23 cellular contexts compared by ENCODE assay signal in the genomic region with DNA sequence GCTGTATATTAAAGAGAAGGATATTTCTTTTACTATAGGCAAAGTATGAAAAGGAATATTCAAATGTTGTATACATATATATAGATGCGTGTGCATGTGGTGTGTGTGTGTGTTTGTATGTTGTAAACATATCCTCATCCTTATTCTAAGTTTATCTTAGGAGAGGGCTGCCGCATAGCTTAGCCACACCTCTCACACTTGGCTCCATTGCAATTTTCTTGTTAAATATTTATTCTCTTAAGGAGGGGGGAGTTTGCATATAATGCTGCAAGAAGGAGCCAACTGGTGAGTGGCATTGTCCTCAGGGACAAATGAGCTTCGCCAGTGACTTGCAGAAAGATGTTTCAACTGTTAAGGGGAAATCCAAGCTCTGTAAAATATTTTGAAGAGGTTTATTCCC.
"Had no signal": no experiment of that assay in that cellular context is flagged by ENCODE, and none has a peak within 500 bp of the region (broad histone marks: within the 10 kb centered on the region; RNA-seq: fewer than 3 reads in every experiment).

No MANE protein-coding gene starts in this region.

- H3K4me3 ChIP-seq: esophagus muscularis mucosa, mucosa of descending colon, testis, uterus had no signal

- H3K4me1 ChIP-seq: esophagus muscularis mucosa, testis, uterus had no signal

- H3K27me3 ChIP-seq: brain microvascular endothelial cell, esophagus muscularis mucosa, testis, uterus had no signal

- H3K27ac ChIP-seq: brain microvascular endothelial cell, esophagus muscularis mucosa, testis, uterus had no signal

- ATAC-seq: activated CD8-positive, alpha-beta T cell treated with anti-CD3 and anti-CD28 coated beads, Interleukin-2, amount 10 ng/mL, durations not matched to agents 7 days and 5 days; left cardiac atrium; mucosa of descending colon had no signal

- H3K27me3 Mint-ChIP-seq: activated CD4-positive, alpha-beta T cell treated with anti-CD3 and anti-CD28 coated beads, Interleukin-2, amount 10 ng/mL, durations not matched to agents 7 days and 5 days; memory B cell; naive B cell had no signal

- H3K4me3 Mint-ChIP-seq: activated CD4-positive, alpha-beta T cell treated with anti-CD3 and anti-CD28 coated beads, Interleukin-2, amount 10 ng/mL, durations not matched to agents 7 days and 5 days; activated CD8-positive, alpha-beta T cell treated with anti-CD3 and anti-CD28 coated beads, Interleukin-2, amount 10 ng/mL, durations not matched to agents 7 days and 5 days; activated naive CD4-positive, alpha-beta T cell treated with anti-CD3 and anti-CD28 coated beads, Interleukin-2, amount 50 U/mL, for 24 hours; activated T-helper 1 cell treated with anti-CD3 and anti-CD28 coated beads, Interleukin-12 subunit alpha, Interleukin-12 subunit beta, Interleukin-2, Interleukin-4 antibody, amounts not matched to agents 30 ng/mL and 10 ng/mL and 1 ng/mL, durations not matched to agents 14 hours and 24 hours and 36 hours; memory B cell; naive B cell had no signal

- DNase-seq: activated CD4-positive, alpha-beta T cell treated with anti-CD3 and anti-CD28 coated beads, Interleukin-2, amount 10 ng/mL, durations not matched to agents 7 days and 5 days; activated CD4-positive, CD25-positive, alpha-beta regulatory T cell treated with anti-CD3 and anti-CD28 coated beads, Interleukin-2, amount 50 U/mL, for 72 hours; activated CD8-positive, alpha-beta T cell treated with anti-CD3 and anti-CD28 coated beads, Interleukin-2, amount 10 ng/mL, durations not matched to agents 7 days and 5 days; activated gamma-delta T cell; aorta; brain microvascular endothelial cell; caudate nucleus; dermis blood vessel endothelial cell; effector memory CD4-positive, alpha-beta T cell; glutamatergic neuron; hippocampal formation; left cardiac atrium; mucosa of descending colon; naive B cell; stimulated activated CD4-positive, alpha-beta T cell treated with anti-CD3 and anti-CD28 coated beads, Interleukin-4, amount 100 ng/mL, for 1 hour; stimulated activated naive CD4-positive, alpha-beta T cell; testis; trophoblast cell; uterus had no signal

- H3K36me3 ChIP-seq: brain microvascular endothelial cell, esophagus muscularis mucosa, uterus had no signal

- H3K9me3 ChIP-seq: esophagus muscularis mucosa, mucosa of descending colon, testis, uterus had no signal

- H3K27ac Mint-ChIP-seq: activated CD4-positive, alpha-beta T cell treated with anti-CD3 and anti-CD28 coated beads, Interleukin-2, amount 10 ng/mL, durations not matched to agents 7 days and 5 days; activated CD8-positive, alpha-beta T cell treated with anti-CD3 and anti-CD28 coated beads, Interleukin-2, amount 10 ng/mL, durations not matched to agents 7 days and 5 days; activated naive CD4-positive, alpha-beta T cell treated with anti-CD3 and anti-CD28 coated beads, Interleukin-2, amount 50 U/mL, for 24 hours; activated T-helper 1 cell treated with anti-CD3 and anti-CD28 coated beads, Interleukin-12 subunit alpha, Interleukin-12 subunit beta, Interleukin-2, Interleukin-4 antibody, amounts not matched to agents 30 ng/mL and 10 ng/mL and 1 ng/mL, durations not matched to agents 14 hours and 24 hours and 36 hours; memory B cell had no signal

- H3K36me3 Mint-ChIP-seq: activated naive CD4-positive, alpha-beta T cell treated with anti-CD3 and anti-CD28 coated beads, Interleukin-2, amount 50 U/mL, for 24 hours; memory B cell; naive B cell had no signal

- H3K4me1 Mint-ChIP-seq: activated CD4-positive, alpha-beta T cell treated with anti-CD3 and anti-CD28 coated beads, Interleukin-2, amount 10 ng/mL, durations not matched to agents 7 days and 5 days; activated naive CD4-positive, alpha-beta T cell treated with anti-CD3 and anti-CD28 coated beads, Interleukin-2, amount 50 U/mL, for 24 hours; memory B cell; naive B cell had no signal

- H3K9me3 Mint-ChIP-seq: activated CD4-positive, alpha-beta T cell treated with anti-CD3 and anti-CD28 coated beads, Interleukin-2, amount 10 ng/mL, durations not matched to agents 7 days and 5 days; activated naive CD4-positive, alpha-beta T cell treated with anti-CD3 and anti-CD28 coated beads, Interleukin-2, amount 50 U/mL, for 24 hours; activated T-helper 1 cell treated with anti-CD3 and anti-CD28 coated beads, Interleukin-12 subunit alpha, Interleukin-12 subunit beta, Interleukin-2, Interleukin-4 antibody, amounts not matched to agents 30 ng/mL and 10 ng/mL and 1 ng/mL, durations not matched to agents 14 hours and 24 hours and 36 hours; memory B cell had no signal
